16 cellular contexts compared by ENCODE assay signal in genomic region chr3:184486614-184487013, GRCh38.
A peak's percentile ranks its signal among the peaks of the same experiment; 100 is the strongest.
DNase-seq lines count a peak whose midpoint lies in the region; ATAC-seq lines count a peak whose summit lies in the region.
"Had no signal": no experiment of that assay in that cellular context is flagged by ENCODE, and none has a peak within 500 bp of the region (broad histone marks: within the 10 kb centered on the region; RNA-seq: fewer than 3 reads in every experiment).

No MANE protein-coding gene starts in this region.

- ATAC-seq in GM18520 (IDR thresholded peaks at IDR 0.05; ENCODE audit: unreplicated experiment) (no peak), HG03342 (IDR thresholded peaks at IDR 0.05; ENCODE audit: unreplicated experiment) (no peak)
- ATAC-seq: K562 had no signal

- in situ Hi-C loops in G401 (cut with HindIII; ENCODE audit: low sequenced_read_pairs): no loop called here

- DNase-seq in G401 (ENCODE audit: low spot score) (peak; percentile 88), NCI-H2171 treated with DMSO at 0.1 percent for 48 hours (lab: John Stamatoyannopoulos, UW) (peak; percentile 88), cerebellar cortex (ENCODE audit: low spot score) (peak; percentile 85), SKM-1 treated with dmso at 0.1 percent for 144 hours (lab: John Stamatoyannopoulos, UW; ENCODE audit: unreplicated experiment) (no peak), AML-193 (lab: John Stamatoyannopoulos, UW) (no peak)
- DNase-seq: DMS153; EL; HCEC 1CT; NCI-H1436; NCI-H2081 treated with DMSO at 0.1 percent for 48 hours; NCI-H2227 treated with DMSO at 0.1 percent for 48 hours; NCI-H526; NK-92 treated with Interleukin-12 subunit alpha and Interleukin-12 subunit beta, amount 100 ng/mL, for 24 hours had no signal

Comparison
In these comparisons a context has a peak if more than half of its experiments do, and no peak if none do; other contexts are left out.
1. DNase-seq: peak in G401 (single experiment), NCI-H2171 treated with DMSO at 0.1 percent for 48 hours (single experiment) and cerebellar cortex (single experiment); none in SKM-1 treated with dmso at 0.1 percent for 144 hours (single experiment) and AML-193 (0 of 2).